In genomic region chr7:46512901-46513431, GRCh38 we compare ENCODE assay signal across 26 cellular contexts.
DNase-seq lines count a peak whose midpoint lies in the region; ATAC-seq and TF ChIP-seq lines count a peak whose summit lies in the region.
"Had no signal": no experiment of that assay in that cellular context is flagged by ENCODE, and none has a peak within 500 bp of the region (broad histone marks: within the 10 kb centered on the region; RNA-seq: fewer than 3 reads in every experiment).

No MANE protein-coding gene starts in this region.

- H3K27me3 ChIP-seq in gastroesophageal sphincter (no peaks in the 10 kb centered on the region), SK-N-SH (ENCODE audit: insufficient read depth) (no peaks in the 10 kb centered on the region)
- H3K27me3 ChIP-seq: MG63, neural progenitor cell, Peyer's patch, SJSA1 had no signal

- H3K4me2 ChIP-seq in SK-N-SH: no peak overlapping the region
- H3K4me2 ChIP-seq: neural progenitor cell had no signal

- H3K27me3 Mint-ChIP-seq in Calu3 (ENCODE audit: unreplicated experiment) (no peaks in the 10 kb centered on the region), nephron (ENCODE audit: low read depth) (no peaks in the 10 kb centered on the region)
- H3K27me3 Mint-ChIP-seq: activated CD4-positive, alpha-beta T cell treated with anti-CD3 and anti-CD28 coated beads, Interleukin-2, amount 10 ng/mL, durations not matched to agents 24 days and 14 days; activated CD8-positive, alpha-beta memory T cell treated with anti-CD3 and anti-CD28 coated beads, Interleukin-2, amount 10 ng/mL, durations not matched to agents 7 days and 5 days; activated naive CD8-positive, alpha-beta T cell; CD4-positive, CD25-positive, alpha-beta regulatory T cell; T-helper 17 cell had no signal

- TF ChIP-seq RAD21 in SK-N-SH (IDR thresholded peaks at IDR 0.05; ENCODE audit: low read length): no peak

- DNase-seq in Calu3 (peak; percentile 45), M059J (ENCODE audit: low read depth) (peak; percentile 15), LoVo (ENCODE audit: low spot score) (no peak), SK-N-SH (no peak)
- DNase-seq: activated CD4-positive, alpha-beta T cell treated with anti-CD3 and anti-CD28 coated beads, Interleukin-2, amount 10 ng/mL, durations not matched to agents 24 days and 14 days; activated CD8-positive, alpha-beta memory T cell treated with anti-CD3 and anti-CD28 coated beads, Interleukin-2, amount 10 ng/mL, durations not matched to agents 7 days and 5 days; CD4-positive, CD25-positive, alpha-beta regulatory T cell; DMS153; GF-D8; HFFc6; MG63; NCI-H1417 treated with DMSO at 0.1 percent for 48 hours; NCI-H510A treated with DMSO at 0.1 percent for 48 hours; NK-92 treated with Interleukin-12 subunit alpha and Interleukin-12 subunit beta, amount 100 ng/mL, for 24 hours; Peyer's patch; stimulated activated CD4-positive, alpha-beta T cell treated with anti-CD3 and anti-CD28 coated beads, Interleukin-2, amount 100 ng/mL, for 24 hours; T-helper 17 cell had no signal

- no peak for TF ChIP-seq POLR2A in gastroesophageal sphincter (IDR thresholded peaks at IDR 0.05)

- no peaks in the 10 kb centered on the region for H3K79me2 ChIP-seq in SK-N-SH (ENCODE audit: insufficient read depth)

- H3K36me3 ChIP-seq in gastroesophageal sphincter: no peaks in the 10 kb centered on the region
- no peaks in the 10 kb centered on the region for H3K36me3 ChIP-seq in SK-N-SH (replicated peaks in 1 of 2; ENCODE audit: control insufficient read depth in 1 of 2, insufficient read depth in 2 of 2, low read length in 1 of 2)
- H3K36me3 ChIP-seq: MG63, neural progenitor cell, Peyer's patch, prostate gland, SJSA1 had no signal

- H3K9ac ChIP-seq in SK-N-SH: no peak overlapping the region
- H3K9ac ChIP-seq: neural progenitor cell had no signal

- H3K4me3 Mint-ChIP-seq in Calu3 (ENCODE audit: low read depth, unreplicated experiment) (no peak overlapping the region), nephron (no peak overlapping the region)
- H3K4me3 Mint-ChIP-seq: activated CD4-positive, alpha-beta T cell treated with anti-CD3 and anti-CD28 coated beads, Interleukin-2, amount 10 ng/mL, durations not matched to agents 24 days and 14 days; activated CD8-positive, alpha-beta memory T cell treated with anti-CD3 and anti-CD28 coated beads, Interleukin-2, amount 10 ng/mL, durations not matched to agents 7 days and 5 days; activated naive CD8-positive, alpha-beta T cell; CD4-positive, CD25-positive, alpha-beta regulatory T cell; HFFc6; neural progenitor cell; stimulated activated effector memory CD8-positive, alpha-beta T cell treated with anti-CD3 and anti-CD28 coated beads, Interleukin-12 subunit alpha, Interleukin-12 subunit beta, amount 100 ng/mL, for 72 hours; T-helper 17 cell had no signal

- WGBS in gastroesophageal sphincter (ENCODE audit: low coverage in 1 of 2), 2 donors: 63 to 74% methylated on average over 3 to 4 of the region's 4 CpGs
- WGBS in SK-N-SH (ENCODE audit: low lambda C conversion rate): 39% methylated on average over 4 of the region's 4 CpGs

- H3K27ac ChIP-seq in gastroesophageal sphincter: no peak overlapping the region
- H3K27ac ChIP-seq in SK-N-SH (ENCODE audit: low read depth in 2 of 2, low read length in 1 of 2): no peak overlapping the region
- H3K27ac ChIP-seq: neural progenitor cell, Peyer's patch, prostate gland, SJSA1 had no signal

- H3K27ac Mint-ChIP-seq in Calu3 (ENCODE audit: unreplicated experiment) (peak overlapping the region; percentile 38), nephron (peak overlapping the region; percentile 3 to 81 (median 61))
- H3K27ac Mint-ChIP-seq: activated CD4-positive, alpha-beta T cell treated with anti-CD3 and anti-CD28 coated beads, Interleukin-2, amount 10 ng/mL, durations not matched to agents 24 days and 14 days; activated CD8-positive, alpha-beta memory T cell treated with anti-CD3 and anti-CD28 coated beads, Interleukin-2, amount 10 ng/mL, durations not matched to agents 7 days and 5 days; activated naive CD8-positive, alpha-beta T cell; CD4-positive, CD25-positive, alpha-beta regulatory T cell; HFFc6; neural progenitor cell; stimulated activated effector memory CD8-positive, alpha-beta T cell treated with anti-CD3 and anti-CD28 coated beads, Interleukin-12 subunit alpha, Interleukin-12 subunit beta, amount 100 ng/mL, for 72 hours; T-helper 17 cell had no signal

- H3K4me1 ChIP-seq in gastroesophageal sphincter: no peaks in the 10 kb centered on the region
- H3K4me1 ChIP-seq in SK-N-SH (ENCODE audit: control insufficient read depth in 1 of 2, insufficient read depth in 2 of 2, low read depth in 1 of 2, low read length in 1 of 2): no peaks in the 10 kb centered on the region
- H3K4me1 ChIP-seq: neural progenitor cell, prostate gland, SJSA1 had no signal

- H3K9me2 ChIP-seq in SK-N-SH: no peaks in the 10 kb centered on the region

- peak; percentile 41 for ATAC-seq in gastroesophageal sphincter
- no peak for ATAC-seq in HG03039 (IDR thresholded peaks at IDR 0.05; ENCODE audit: unreplicated experiment)
- no peak for ATAC-seq in GM19397 (IDR thresholded peaks at IDR 0.05; ENCODE audit: unreplicated experiment)
- ATAC-seq: activated CD8-positive, alpha-beta memory T cell treated with anti-CD3 and anti-CD28 coated beads, Interleukin-2, amount 10 ng/mL, durations not matched to agents 7 days and 5 days; stimulated activated effector memory CD8-positive, alpha-beta T cell treated with anti-CD3 and anti-CD28 coated beads, Interleukin-12 subunit alpha, Interleukin-12 subunit beta, amount 100 ng/mL, for 72 hours; T-helper 17 cell had no signal

- H3F3A ChIP-seq in SK-N-SH (replicated peaks; ENCODE audit: insufficient read depth): no peaks in the 10 kb centered on the region

- intact Hi-C loops in Calu3 (cut with micrococcal nuclease; ENCODE audit: unreplicated experiment): loop anchor here (2.0 kb wide), 1 partner anchor 28 kb away; no protein-coding TSS in a partner anchor

- CTCF ChIA-PET in Calu3 (lab: Charles Lee): interaction anchor here (0.9 to 1.3 kb wide), 7 partner anchors 13 to 78 kb away, joined by 3 to 7 read pairs (median 3); no protein-coding TSS in a partner anchor
- CTCF ChIA-PET in SK-N-SH (lab: Yijun Ruan, JAX): no interaction called here

- no peaks in the 10 kb centered on the region for H4K20me1 ChIP-seq in SK-N-SH (ENCODE audit: insufficient read depth)

- POLR2A ChIA-PET in SK-N-SH (lab: Yijun Ruan, JAX): no interaction called here

- no peak overlapping the region for H3K4me3 ChIP-seq in gastroesophageal sphincter
- no peak overlapping the region for H3K4me3 ChIP-seq in SK-N-SH (ENCODE audit: low read depth in 2 of 2, low read length in 1 of 2)
- H3K4me3 ChIP-seq: MG63, neural progenitor cell, Peyer's patch, prostate gland, SJSA1 had no signal

- H3K9me3 ChIP-seq in gastroesophageal sphincter (peaks cover 0 to 15% (median 0%) of the 10 kb centered on the region in 3 donors), SK-N-SH (no peaks in the 10 kb centered on the region)
- H3K9me3 ChIP-seq: MG63, Peyer's patch, prostate gland, SJSA1 had no signal

- no TSS peak for BruUV-seq in Calu3 (replicated peaks; lab: Mats Ljungman, UMichigan)

- TF ChIP-seq EP300 in gastroesophageal sphincter (IDR thresholded peaks at IDR 0.05) (no peak), SK-N-SH (IDR thresholded peaks at IDR 0.05; ENCODE audit: borderline replicate concordance in 1 of 2, low read depth in 1 of 2, low read length in 1 of 2) (no peak)

- TF ChIP-seq CTCF in Calu3 (IDR thresholded peaks at IDR 0.05; ENCODE audit: unreplicated experiment): no peak
- no peak for TF ChIP-seq CTCF in gastroesophageal sphincter (IDR thresholded peaks at IDR 0.05)
- no peak for TF ChIP-seq CTCF in nephron (IDR thresholded peaks at IDR 0.05; ENCODE audit: unreplicated experiment in 3 of 3)
- TF ChIP-seq CTCF in SK-N-SH (IDR thresholded peaks at IDR 0.05): no peak

- H3K36me3 Mint-ChIP-seq in Calu3 (ENCODE audit: insufficient read depth, unreplicated experiment) (no peaks in the 10 kb centered on the region), nephron (ENCODE audit: low read depth) (no peaks in the 10 kb centered on the region)
- H3K36me3 Mint-ChIP-seq: activated CD8-positive, alpha-beta memory T cell treated with anti-CD3 and anti-CD28 coated beads, Interleukin-2, amount 10 ng/mL, durations not matched to agents 7 days and 5 days; activated naive CD8-positive, alpha-beta T cell; CD4-positive, CD25-positive, alpha-beta regulatory T cell; neural progenitor cell; stimulated activated effector memory CD8-positive, alpha-beta T cell treated with anti-CD3 and anti-CD28 coated beads, Interleukin-12 subunit alpha, Interleukin-12 subunit beta, amount 100 ng/mL, for 72 hours had no signal

- H2AFZ ChIP-seq in SK-N-SH (ENCODE audit: low read depth): no peak overlapping the region
- H2AFZ ChIP-seq: neural progenitor cell had no signal

- H3K9me3 Mint-ChIP-seq in Calu3 (ENCODE audit: low read depth, unreplicated experiment) (no peaks in the 10 kb centered on the region), nephron (peaks cover 16% of the 10 kb centered on the region)
- H3K9me3 Mint-ChIP-seq: activated CD4-positive, alpha-beta T cell treated with anti-CD3 and anti-CD28 coated beads, Interleukin-2, amount 10 ng/mL, durations not matched to agents 24 days and 14 days; HFFc6; neural progenitor cell had no signal

- H3K4me1 Mint-ChIP-seq in Calu3 (ENCODE audit: low read depth, unreplicated experiment) (peaks cover 50% of the 10 kb centered on the region), nephron (peaks cover 14% of the 10 kb centered on the region)
- H3K4me1 Mint-ChIP-seq: activated CD4-positive, alpha-beta T cell treated with anti-CD3 and anti-CD28 coated beads, Interleukin-2, amount 10 ng/mL, durations not matched to agents 24 days and 14 days; activated CD8-positive, alpha-beta memory T cell treated with anti-CD3 and anti-CD28 coated beads, Interleukin-2, amount 10 ng/mL, durations not matched to agents 7 days and 5 days; CD4-positive, CD25-positive, alpha-beta regulatory T cell; stimulated activated effector memory CD8-positive, alpha-beta T cell treated with anti-CD3 and anti-CD28 coated beads, Interleukin-12 subunit alpha, Interleukin-12 subunit beta, amount 100 ng/mL, for 72 hours; T-helper 17 cell had no signal

TF ChIP-seq in SK-N-SH, 30 proteins besides CTCF, POLR2A, EP300 and RAD21:
- TF ChIP-seq, protein P1, sequence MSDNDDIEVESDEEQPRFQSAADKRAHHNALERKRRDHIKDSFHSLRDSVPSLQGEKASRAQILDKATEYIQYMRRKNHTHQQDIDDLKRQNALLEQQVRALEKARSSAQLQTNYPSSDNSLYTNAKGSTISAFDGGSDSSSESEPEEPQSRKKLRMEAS (IDR thresholded peaks at IDR 0.05; ENCODE audit: low read depth): no peak

Comparison
In these comparisons a context has a peak if more than half of its experiments do, and no peak if none do; other contexts are left out.
1. DNase-seq: peak in Calu3 (single experiment) and M059J (single experiment); none in LoVo (single experiment) and SK-N-SH (single experiment).